8 cellular contexts compared by ENCODE assay signal in the genomic region with DNA sequence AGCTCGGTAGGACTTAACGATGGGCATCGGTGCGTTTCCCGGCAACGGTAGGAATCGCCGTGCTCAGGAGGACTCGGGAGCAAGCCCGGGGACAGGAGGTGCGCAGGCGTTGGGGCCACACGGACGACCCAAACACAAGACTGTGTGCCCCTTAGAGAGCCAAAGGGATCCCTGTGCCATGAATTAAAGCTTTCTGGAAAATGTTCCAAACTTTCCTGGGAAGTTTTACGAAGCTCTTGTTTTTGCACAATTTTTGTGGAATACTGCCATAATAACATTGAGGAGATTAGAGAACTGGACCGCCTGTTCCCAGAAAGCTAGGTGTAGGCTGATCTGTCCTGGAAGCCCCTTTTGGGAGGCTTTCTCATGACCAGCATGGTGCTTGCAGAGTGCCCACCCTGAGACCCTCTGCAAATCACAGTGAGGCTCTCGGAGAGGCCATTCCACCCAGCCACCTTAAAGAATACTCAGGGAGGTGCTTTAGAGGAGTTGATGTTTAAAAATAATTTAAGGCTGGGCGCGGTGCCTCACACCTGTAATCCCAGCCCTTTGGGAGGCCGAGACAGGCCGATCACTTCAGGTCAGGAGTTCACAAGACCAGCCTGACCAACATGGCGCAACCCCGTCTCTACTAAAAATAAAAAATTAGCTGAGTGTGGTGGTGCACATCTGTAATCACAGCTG. TPM values are rescaled to one million over a fixed set of nuclear protein-coding genes. Genes with fewer than 3 reads are reported as not detected.
DNase-seq lines count a peak whose midpoint lies in the region; ATAC-seq, FAIRE-seq and TF ChIP-seq lines count a peak whose summit lies in the region.

No MANE protein-coding gene starts in this region.

- DNase-seq in GM12892 (ENCODE audit: insufficient read length) = no peak
- peak; percentile 70 for DNase-seq in NCI-H69 (lab: John Stamatoyannopoulos, UW)
- DNase-seq in SKM-1 (lab: John Stamatoyannopoulos, UW; ENCODE audit: unreplicated experiment) = no peak
- DNase-seq in NCI-H1048 (lab: John Stamatoyannopoulos, UW) = no peak
- no peak for DNase-seq in NCI-H345 treated with DMSO at 0.1 percent for 48 hours (lab: John Stamatoyannopoulos, UW; ENCODE audit: unreplicated experiment)

- peak; percentile 38 for FAIRE-seq in GM12892 (lab: Jason Lieb, UNC)

- H3K4me1 ChIP-seq in mucosa of rectum (ENCODE audit: control insufficient read depth in 2 of 2, insufficient read depth in 2 of 2, low read length in 2 of 2) = peaks cover 13 to 30% of the 10 kb centered on the region in 2 donors

- H3K27ac ChIP-seq in cingulate gyrus (ENCODE audit: low read depth, low read length) (peak overlapping the region; percentile 99), mucosa of rectum (ENCODE audit: low read depth in 2 of 2, low read length in 2 of 2) (peak overlapping the region; percentile 99 to 100)

- no peaks in the 10 kb centered on the region for H3K9me3 ChIP-seq in mucosa of rectum (ENCODE audit: control insufficient read depth in 2 of 2, low read length in 2 of 2)

- H3K4me3 ChIP-seq in mucosa of rectum (ENCODE audit: low read length in 2 of 2) = peak overlapping the region; percentile 94 to 96

- ATAC-seq in GM18868 (IDR thresholded peaks at IDR 0.05; ENCODE audit: unreplicated experiment) = no peak

- peak overlapping the region; percentile 96 to 98 for H3K9ac ChIP-seq in mucosa of rectum (ENCODE audit: low read depth in 1 of 2, low read length in 2 of 2)

- H3K27me3 ChIP-seq in mucosa of rectum (ENCODE audit: control insufficient read depth in 2 of 2, insufficient read depth in 2 of 2, low read length in 2 of 2) = no peaks in the 10 kb centered on the region

- no peak for TF ChIP-seq POLR2A in GM12892 (IDR thresholded peaks at IDR 0.05; ENCODE audit: low read depth, low read length)

- no peaks in the 10 kb centered on the region for H3K36me3 ChIP-seq in mucosa of rectum (ENCODE audit: control insufficient read depth in 2 of 2, insufficient read depth in 2 of 2, low read length in 2 of 2)

RNA-seq across cellular contexts. Expression of a gene that starts 1.0 kb away (rescaled TPM):
- polyA plus RNA-seq in GM12892 (2012; ENCODE audit: missing spikeins) = 2.3 TPM
